Comparison of ENCODE assay signal across 14 cellular contexts in genomic region chr20:50310673-50311051, GRCh38.
DNase-seq lines count a peak whose midpoint lies in the region; ATAC-seq and TF ChIP-seq lines count a peak whose summit lies in the region.
"Had no signal": no experiment of that assay in that cellular context is flagged by ENCODE, and none has a peak within 500 bp of the region (broad histone marks: within the 10 kb centered on the region; RNA-seq: fewer than 3 reads in every experiment).

No MANE protein-coding gene starts in this region.

- peaks cover 22% of the 10 kb centered on the region for H3K4me1 Mint-ChIP-seq in Caco-2 (ENCODE audit: low read depth, unreplicated experiment)

- intact Hi-C loops in Caco-2 (cut with micrococcal nuclease; ENCODE audit: unreplicated experiment) = no loop called here
- intact Hi-C loops in lower lobe of right lung (cut with DNase I) = no loop called here

- H3K9me3 ChIP-seq in Caco-2 (no peaks in the 10 kb centered on the region), lower lobe of right lung (no peaks in the 10 kb centered on the region)

- ATAC-seq in lower lobe of right lung = no peak
- ATAC-seq in HG03045 (IDR thresholded peaks at IDR 0.05; ENCODE audit: unreplicated experiment) = no peak
- no peak for ATAC-seq in HG02885 (IDR thresholded peaks at IDR 0.05; ENCODE audit: poor library complexity, unreplicated experiment)
- ATAC-seq: esophagus mucosa, left ventricle myocardium superior had no signal

- H3K4me3 Mint-ChIP-seq in Caco-2 (ENCODE audit: unreplicated experiment) = no peak overlapping the region

- no peaks in the 10 kb centered on the region for H3K36me3 ChIP-seq in Caco-2 (ENCODE audit: control insufficient read depth, insufficient read depth, low read length)
- no peaks in the 10 kb centered on the region for H3K36me3 ChIP-seq in lower lobe of right lung

- no peak for DNase-seq in Caco-2
- no peak for DNase-seq in RWPE1 (ENCODE audit: low spot score)
- no peak for DNase-seq in lower lobe of right lung
- peak; percentile 41 for DNase-seq in stimulated activated CD8-positive, alpha-beta memory T cell treated with anti-CD3 and anti-CD28 coated beads, Interleukin-4, amount 100 ng/mL, for 48 hours
- no peak for DNase-seq in iPS-NIHi7 (ENCODE audit: extremely low spot score)
- DNase-seq: Karpas-422; left ventricle myocardium superior; NCI-H1105; NCI-H526 treated with DMSO at 0.1 percent for 48 hours; stimulated activated naive CD4-positive, alpha-beta T cell treated with Interleukin-2 at 50 U/mL for 16 hours; T-helper 2 cell had no signal

- BruUV-seq in Caco-2 (replicated peaks; lab: Mats Ljungman, UMichigan) = no TSS peak

- H3K27ac ChIP-seq in RWPE1 (peak overlapping the region; percentile 91), lower lobe of right lung (peak overlapping the region; percentile 1)

- peaks cover 6% of the 10 kb centered on the region for H3K9me3 Mint-ChIP-seq in Caco-2 (ENCODE audit: unreplicated experiment)

- no peak for TF ChIP-seq CTCF in Caco-2 (IDR thresholded peaks at IDR 0.05; ENCODE audit: insufficient read depth in 1 of 2, low read depth in 1 of 2, low read length in 1 of 2, severe bottlenecking in 1 of 2, unreplicated experiment in 1 of 2)
- TF ChIP-seq CTCF in RWPE1 (conservative IDR thresholded peaks at IDR 0.05; ENCODE audit: low read depth) = no peak
- TF ChIP-seq CTCF in lower lobe of right lung (IDR thresholded peaks at IDR 0.05) = no peak

- no peaks in the 10 kb centered on the region for H3K27me3 Mint-ChIP-seq in Caco-2 (ENCODE audit: insufficient read depth, unreplicated experiment)

- CTCF ChIA-PET in Caco-2 (lab: Charles Lee) (interaction anchor here (1.3 kb wide), 1 partner anchor 29 kb away, joined by 3 read pairs; no protein-coding TSS in a partner anchor), RWPE1 (lab: Yijun Ruan, JAX) (no interaction called here)

- POLR2A ChIA-PET in Caco-2 (lab: Charles Lee) (no interaction called here), RWPE1 (lab: Yijun Ruan, JAX; ENCODE audit: low non-redundant PET) (no interaction called here)

- peak overlapping the region; percentile 16 for H3K27ac Mint-ChIP-seq in Caco-2 (ENCODE audit: unreplicated experiment)

- H3K4me3 ChIP-seq in Caco-2 (ENCODE audit: low read depth, low read length) (no peak overlapping the region), lower lobe of right lung (no peak overlapping the region)

- no peaks in the 10 kb centered on the region for H3K36me3 Mint-ChIP-seq in Caco-2 (ENCODE audit: insufficient read depth, unreplicated experiment)

- H3K27me3 ChIP-seq in Caco-2 (replicated peaks; ENCODE audit: control insufficient read depth, insufficient read depth, low read length) = no peaks in the 10 kb centered on the region
- no peaks in the 10 kb centered on the region for H3K27me3 ChIP-seq in lower lobe of right lung (ENCODE audit: low read depth)

- H3K4me1 ChIP-seq in Caco-2 (peaks cover 23% of the 10 kb centered on the region), lower lobe of right lung (peaks cover 67% of the 10 kb centered on the region)
